1 cellular context compared by ENCODE assay signal in the genomic region with DNA sequence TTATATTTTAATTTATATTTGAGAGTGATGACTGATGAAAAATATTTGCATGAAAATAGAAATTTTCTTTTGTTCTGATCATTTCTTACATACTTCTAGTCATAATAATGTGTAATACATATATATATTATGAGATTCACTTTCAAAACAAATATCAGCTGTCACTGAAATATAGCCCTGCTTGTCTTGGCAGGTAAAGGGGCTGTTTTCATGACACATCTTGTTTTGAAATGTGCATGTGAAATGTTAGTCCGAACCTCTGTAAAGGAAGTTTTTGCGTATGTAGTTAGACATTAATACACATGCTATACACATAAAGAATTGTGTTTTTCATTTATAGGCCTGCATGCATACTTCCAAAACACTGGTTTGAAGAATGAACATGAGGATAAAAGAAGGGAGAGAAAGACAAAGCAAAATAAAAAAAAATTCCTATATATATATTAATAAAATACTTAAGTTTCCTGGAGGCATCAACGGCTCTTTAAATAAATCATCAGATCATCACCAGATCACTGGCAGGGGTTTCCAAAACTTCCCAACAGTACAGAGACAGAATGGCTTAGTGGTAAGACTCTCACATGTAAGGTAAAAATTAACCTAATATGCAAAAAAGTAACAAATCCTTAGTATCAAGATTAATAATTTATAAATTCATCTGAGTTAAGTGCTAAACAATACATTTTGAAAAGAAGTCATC.
TF ChIP-seq lines count a peak whose summit lies in the region.

No MANE protein-coding gene starts in this region.

TF ChIP-seq in WTC11, 78 proteins besides CTCF, POLR2A, EP300 and RAD21 (continued from another document):
- TF ChIP-seq, protein P1, sequence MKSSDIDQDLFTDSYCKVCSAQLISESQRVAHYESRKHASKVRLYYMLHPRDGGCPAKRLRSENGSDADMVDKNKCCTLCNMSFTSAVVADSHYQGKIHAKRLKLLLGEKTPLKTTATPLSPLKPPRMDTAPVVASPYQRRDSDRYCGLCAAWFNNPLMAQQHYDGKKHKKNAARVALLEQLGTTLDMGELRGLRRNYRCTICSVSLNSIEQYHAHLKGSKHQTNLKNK (CRISPR knock-in tag; IDR thresholded peaks at IDR 0.05), result no peak
- TF ChIP-seq RORB (CRISPR knock-in tag; IDR thresholded peaks at IDR 0.05) (no peak), SOX15 (CRISPR knock-in tag; IDR thresholded peaks at IDR 0.05) (no peak), ZNF263 (CRISPR knock-in tag; IDR thresholded peaks at IDR 0.05; ENCODE audit: low read depth) (no peak), MXD4 (CRISPR knock-in tag; IDR thresholded peaks at IDR 0.05; ENCODE audit: borderline replicate concordance) (no peak), CREM (CRISPR knock-in tag; IDR thresholded peaks at IDR 0.05) (no peak), GTF2I (CRISPR knock-in tag; conservative IDR thresholded peaks at IDR 0.05) (no peak), SMAD4 (CRISPR knock-in tag; IDR thresholded peaks at IDR 0.05) (no peak), SP1 (CRISPR knock-in tag; conservative IDR thresholded peaks at IDR 0.05) (no peak), ZNF232 (CRISPR knock-in tag; IDR thresholded peaks at IDR 0.05) (no peak)
- TF ChIP-seq, protein P2, sequence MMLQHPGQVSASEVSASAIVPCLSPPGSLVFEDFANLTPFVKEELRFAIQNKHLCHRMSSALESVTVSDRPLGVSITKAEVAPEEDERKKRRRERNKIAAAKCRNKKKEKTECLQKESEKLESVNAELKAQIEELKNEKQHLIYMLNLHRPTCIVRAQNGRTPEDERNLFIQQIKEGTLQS (CRISPR knock-in tag; conservative IDR thresholded peaks at IDR 0.05), result no peak
- TF ChIP-seq, protein P3, sequence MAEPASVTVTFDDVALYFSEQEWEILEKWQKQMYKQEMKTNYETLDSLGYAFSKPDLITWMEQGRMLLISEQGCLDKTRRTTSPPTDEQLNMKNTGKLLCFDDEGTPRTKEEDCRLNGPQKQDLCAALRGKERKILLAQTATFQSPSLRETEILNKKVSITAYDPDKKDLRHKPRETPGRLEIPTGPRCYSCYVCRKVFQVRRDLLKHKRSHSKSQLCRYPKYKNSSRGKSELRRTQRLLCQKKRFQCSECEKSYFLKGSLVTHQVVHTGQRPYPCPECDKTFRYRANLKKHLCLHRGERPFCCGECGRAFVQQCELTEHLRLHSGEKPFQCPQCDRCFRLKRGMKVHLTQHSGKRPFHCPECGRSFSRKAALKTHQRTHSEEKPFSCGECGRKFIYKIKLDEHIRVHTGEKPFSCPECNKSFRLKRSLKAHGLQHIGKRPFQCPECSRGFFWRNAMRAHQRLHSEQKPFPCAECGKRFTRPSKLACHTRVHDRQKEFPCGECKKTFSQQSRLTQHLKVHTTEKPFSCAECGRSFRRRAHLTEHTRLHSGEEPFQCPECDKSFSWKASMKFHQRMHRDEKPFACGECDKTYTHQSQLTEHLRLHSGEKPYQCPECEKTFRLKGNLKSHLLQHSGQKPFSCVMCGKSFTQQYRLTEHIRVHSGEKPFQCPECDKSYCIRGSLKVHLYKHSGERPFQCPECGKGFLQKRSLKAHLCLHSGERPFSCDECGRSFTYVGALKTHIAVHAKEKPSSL (CRISPR knock-in tag; conservative IDR thresholded peaks at IDR 0.05), result no peak
- TF ChIP-seq, protein P4, sequence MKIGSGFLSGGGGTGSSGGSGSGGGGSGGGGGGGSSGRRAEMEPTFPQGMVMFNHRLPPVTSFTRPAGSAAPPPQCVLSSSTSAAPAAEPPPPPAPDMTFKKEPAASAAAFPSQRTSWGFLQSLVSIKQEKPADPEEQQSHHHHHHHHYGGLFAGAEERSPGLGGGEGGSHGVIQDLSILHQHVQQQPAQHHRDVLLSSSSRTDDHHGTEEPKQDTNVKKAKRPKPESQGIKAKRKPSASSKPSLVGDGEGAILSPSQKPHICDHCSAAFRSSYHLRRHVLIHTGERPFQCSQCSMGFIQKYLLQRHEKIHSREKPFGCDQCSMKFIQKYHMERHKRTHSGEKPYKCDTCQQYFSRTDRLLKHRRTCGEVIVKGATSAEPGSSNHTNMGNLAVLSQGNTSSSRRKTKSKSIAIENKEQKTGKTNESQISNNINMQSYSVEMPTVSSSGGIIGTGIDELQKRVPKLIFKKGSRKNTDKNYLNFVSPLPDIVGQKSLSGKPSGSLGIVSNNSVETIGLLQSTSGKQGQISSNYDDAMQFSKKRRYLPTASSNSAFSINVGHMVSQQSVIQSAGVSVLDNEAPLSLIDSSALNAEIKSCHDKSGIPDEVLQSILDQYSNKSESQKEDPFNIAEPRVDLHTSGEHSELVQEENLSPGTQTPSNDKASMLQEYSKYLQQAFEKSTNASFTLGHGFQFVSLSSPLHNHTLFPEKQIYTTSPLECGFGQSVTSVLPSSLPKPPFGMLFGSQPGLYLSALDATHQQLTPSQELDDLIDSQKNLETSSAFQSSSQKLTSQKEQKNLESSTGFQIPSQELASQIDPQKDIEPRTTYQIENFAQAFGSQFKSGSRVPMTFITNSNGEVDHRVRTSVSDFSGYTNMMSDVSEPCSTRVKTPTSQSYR (CRISPR knock-in tag; IDR thresholded peaks at IDR 0.05), result no peak
- TF ChIP-seq, protein P5, sequence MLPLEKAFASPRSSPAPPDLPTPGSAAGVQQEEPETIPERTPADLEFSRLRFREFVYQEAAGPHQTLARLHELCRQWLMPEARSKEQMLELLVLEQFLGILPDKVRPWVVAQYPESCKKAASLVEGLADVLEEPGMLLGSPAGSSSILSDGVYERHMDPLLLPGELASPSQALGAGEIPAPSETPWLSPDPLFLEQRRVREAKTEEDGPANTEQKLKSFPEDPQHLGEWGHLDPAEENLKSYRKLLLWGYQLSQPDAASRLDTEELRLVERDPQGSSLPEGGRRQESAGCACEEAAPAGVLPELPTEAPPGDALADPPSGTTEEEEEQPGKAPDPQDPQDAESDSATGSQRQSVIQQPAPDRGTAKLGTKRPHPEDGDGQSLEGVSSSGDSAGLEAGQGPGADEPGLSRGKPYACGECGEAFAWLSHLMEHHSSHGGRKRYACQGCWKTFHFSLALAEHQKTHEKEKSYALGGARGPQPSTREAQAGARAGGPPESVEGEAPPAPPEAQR (CRISPR knock-in tag; IDR thresholded peaks at IDR 0.05), result no peak
TF ChIP-seq in WTC11: peak in this region for 0.
